In the genomic region with DNA sequence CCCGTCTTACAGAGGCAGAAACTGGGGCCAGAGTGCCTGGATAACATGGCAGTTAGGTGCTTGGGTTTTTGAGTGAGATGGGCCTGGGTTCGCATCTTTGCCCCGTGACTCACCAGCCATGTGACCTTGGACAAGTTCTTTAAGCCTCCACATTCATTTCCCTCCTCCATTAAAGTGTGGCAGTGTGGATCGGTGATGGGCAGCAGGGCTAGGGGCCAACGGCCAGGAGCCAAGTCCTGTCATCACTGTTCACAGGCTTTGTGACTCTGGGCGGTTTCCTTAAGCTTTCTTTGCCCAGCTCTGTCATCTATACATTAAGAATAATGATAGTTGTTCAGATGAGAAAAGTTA, we compare ENCODE assay signal across 18 cellular contexts.
DNase-seq lines count a peak whose midpoint lies in the region; ATAC-seq and TF ChIP-seq lines count a peak whose summit lies in the region.
"Had no signal": no experiment of that assay in that cellular context is flagged by ENCODE, and none has a peak within 500 bp of the region (broad histone marks: within the 10 kb centered on the region; RNA-seq: fewer than 3 reads in every experiment).

No MANE protein-coding gene starts in this region.

- no peak overlapping the region for H2AFZ ChIP-seq in trophoblast cell (ENCODE audit: insufficient read depth, low read length, poor library complexity)

- peak; percentile 13 for DNase-seq in MCF 10A (ENCODE audit: unreplicated experiment)
- no peak for DNase-seq in breast epithelium (ENCODE audit: low spot score in 2 of 2)
- peak; percentile 81 for DNase-seq in T1000 (lab: John Stamatoyannopoulos, UW)
- DNase-seq in heart left ventricle, result peak in 2 of 5 donors; percentile 46 to 54
- peak; percentile 37 for DNase-seq in spleen
- DNase-seq in putamen (ENCODE audit: low spot score), result no peak
- DNase-seq in trophoblast cell, result no peak
- DNase-seq: activated naive CD4-positive, alpha-beta T cell treated with Interleukin-2 at 50 U/mL for 16 hours; CD8-positive, alpha-beta T cell; naive thymus-derived CD8-positive, alpha-beta T cell; NCI-H1105 treated with DMSO at 0.1 percent for 48 hours; NCI-H2227 treated with DMSO at 0.1 percent for 48 hours; retina; stimulated activated naive B cell treated with anti-CD40 and anti-IgM and Interleukin-4, amounts not matched to agents 10 μg/mL and 1 μg/mL and 100 μg/mL, for 72 hours; SW 1271; upper lobe of right lung had no signal

- BruUV-seq in MCF 10A (replicated peaks; lab: Mats Ljungman, UMichigan), result no TSS peak

- TF ChIP-seq CTCF in MCF 10A (IDR thresholded peaks at IDR 0.05; ENCODE audit: unreplicated experiment) (no peak), breast epithelium (IDR thresholded peaks at IDR 0.05) (no peak), heart left ventricle (IDR thresholded peaks at IDR 0.05) (no peak), spleen (IDR thresholded peaks at IDR 0.05 in 8 of 11, conservative IDR thresholded peaks at IDR 0.05 in 3 of 11) (no peak)

- no peak overlapping the region for H2AK5ac ChIP-seq in trophoblast cell (ENCODE audit: low read length)

- no peak overlapping the region for H3K4me3 ChIP-seq in breast epithelium
- H3K4me3 ChIP-seq in heart left ventricle, result no peak overlapping the region
- H3K4me3 ChIP-seq in spleen, result no peak overlapping the region
- no peak overlapping the region for H3K4me3 ChIP-seq in trophoblast cell (ENCODE audit: low read depth, low read length)
- H3K4me3 ChIP-seq: upper lobe of right lung had no signal

- no peaks in the 10 kb centered on the region for H3K36me3 ChIP-seq in breast epithelium
- H3K36me3 ChIP-seq in heart left ventricle, result no peaks in the 10 kb centered on the region
- no peaks in the 10 kb centered on the region for H3K36me3 ChIP-seq in spleen
- no peaks in the 10 kb centered on the region for H3K36me3 ChIP-seq in trophoblast cell (ENCODE audit: control insufficient read depth in 1 of 2, insufficient read depth in 2 of 2, low read length in 2 of 2)
- H3K36me3 ChIP-seq: upper lobe of right lung had no signal

- H2BK5ac ChIP-seq in trophoblast cell (ENCODE audit: low read depth, low read length, poor library complexity), result no peak overlapping the region

- intact Hi-C loops in MCF 10A (cut with micrococcal nuclease) (no loop called here), breast epithelium (cut with DNase I; ENCODE audit: low total_unique reads) (no loop called here), heart left ventricle (cut with DNase I) (no loop called here), spleen (cut with DNase I; ENCODE audit: low total_unique reads) (no loop called here)

- no peak overlapping the region for H3K23ac ChIP-seq in trophoblast cell (ENCODE audit: low read length)

- no peak overlapping the region for H3K27ac Mint-ChIP-seq in MCF 10A (ENCODE audit: low read depth, unreplicated experiment)
- H3K27ac Mint-ChIP-seq: CD8-positive, alpha-beta T cell; stimulated activated naive B cell treated with anti-CD40 and anti-IgM and Interleukin-4, amounts not matched to agents 10 μg/mL and 1 μg/mL and 100 μg/mL, for 72 hours had no signal

- H4K91ac ChIP-seq in trophoblast cell (ENCODE audit: low read depth, low read length), result no peak overlapping the region

- no peak overlapping the region for H3K4me3 Mint-ChIP-seq in MCF 10A (ENCODE audit: unreplicated experiment)
- H3K4me3 Mint-ChIP-seq: CD8-positive, alpha-beta T cell; central memory CD8-positive, alpha-beta T cell; naive thymus-derived CD8-positive, alpha-beta T cell; stimulated activated naive B cell treated with anti-CD40 and anti-IgM and Interleukin-4, amounts not matched to agents 10 μg/mL and 1 μg/mL and 100 μg/mL, for 72 hours had no signal

- no peak overlapping the region for H3K4me2 ChIP-seq in trophoblast cell (ENCODE audit: low read length)

- POLR2A ChIA-PET in MCF 10A (lab: Yijun Ruan, JAX), result no interaction called here

- H3K27me3 Mint-ChIP-seq in MCF 10A (ENCODE audit: insufficient read depth, unreplicated experiment), result peaks cover 16% of the 10 kb centered on the region

- H4K8ac ChIP-seq in trophoblast cell (ENCODE audit: low read depth, low read length), result no peak overlapping the region

- no peak overlapping the region for H3K4ac ChIP-seq in trophoblast cell (ENCODE audit: low read depth, low read length)

- no peak overlapping the region for H4K12ac ChIP-seq in trophoblast cell (ENCODE audit: low read depth, low read length)

- no peak overlapping the region for H3K27ac ChIP-seq in breast epithelium
- no peak overlapping the region for H3K27ac ChIP-seq in heart left ventricle
- H3K27ac ChIP-seq in spleen, result no peak overlapping the region
- no peak overlapping the region for H3K27ac ChIP-seq in trophoblast cell (ENCODE audit: low read depth, low read length)
- H3K27ac ChIP-seq: upper lobe of right lung had no signal

- 43 to 61% (median 50%) methylated on average over 6 of the region's 6 CpGs for WGBS in heart left ventricle, 4 donors
- 67 to 80% (median 79%) methylated on average over 6 of the region's 6 CpGs for WGBS in spleen, 5 donors
- WGBS in trophoblast cell (ENCODE audit: extremely low coverage, insufficient coverage, insufficient read length), result no CpG with 5 or more reads among the region's 6 CpGs

- CTCF ChIA-PET in MCF 10A (lab: Yijun Ruan, JAX), result no interaction called here

- no peaks in the 10 kb centered on the region for H3K9me3 Mint-ChIP-seq in MCF 10A (ENCODE audit: unreplicated experiment)
- H3K9me3 Mint-ChIP-seq: CD8-positive, alpha-beta T cell; central memory CD8-positive, alpha-beta T cell had no signal

- no peaks in the 10 kb centered on the region for H3K79me2 ChIP-seq in trophoblast cell (ENCODE audit: control insufficient read depth, insufficient read depth, low read length, poor library complexity)

- H3K9ac ChIP-seq in trophoblast cell (ENCODE audit: low read length), result no peak overlapping the region

- peaks cover 10% of the 10 kb centered on the region for H3K4me1 Mint-ChIP-seq in MCF 10A (ENCODE audit: insufficient read depth, unreplicated experiment)
- H3K4me1 Mint-ChIP-seq: central memory CD8-positive, alpha-beta T cell; naive thymus-derived CD8-positive, alpha-beta T cell had no signal

- ATAC-seq in heart left ventricle (peak in 3 of 4 donors; percentile 52 to 86 (median 61)), GM19324 (IDR thresholded peaks at IDR 0.05; ENCODE audit: low FRiP score, unreplicated experiment) (no peak)
- ATAC-seq: CD8-positive, alpha-beta T cell; naive thymus-derived CD8-positive, alpha-beta T cell; stimulated activated naive B cell treated with anti-CD40 and anti-IgM and Interleukin-4, amounts not matched to agents 10 μg/mL and 1 μg/mL and 100 μg/mL, for 72 hours; upper lobe of right lung had no signal

- no peak overlapping the region for H2BK12ac ChIP-seq in trophoblast cell (ENCODE audit: low read length)

- no peaks in the 10 kb centered on the region for H3K79me1 ChIP-seq in trophoblast cell (ENCODE audit: low read length)

- H3K18ac ChIP-seq in trophoblast cell (ENCODE audit: low read length), result no peak overlapping the region

- no peaks in the 10 kb centered on the region for H3K36me3 Mint-ChIP-seq in MCF 10A (ENCODE audit: insufficient read depth, unreplicated experiment)
- H3K36me3 Mint-ChIP-seq: CD8-positive, alpha-beta T cell; naive thymus-derived CD8-positive, alpha-beta T cell; stimulated activated naive B cell treated with anti-CD40 and anti-IgM and Interleukin-4, amounts not matched to agents 10 μg/mL and 1 μg/mL and 100 μg/mL, for 72 hours had no signal

- H3K4me1 ChIP-seq in breast epithelium (no peaks in the 10 kb centered on the region), heart left ventricle (peaks cover 0 to 8% (median 0%) of the 10 kb centered on the region in 12 donors), spleen (peaks cover 0 to 18% (median 2%) of the 10 kb centered on the region in 6 donors), trophoblast cell (ENCODE audit: control insufficient read depth in 1 of 2, insufficient read depth in 2 of 2, low read length in 2 of 2) (peaks cover 0 to 8% of the 10 kb centered on the region in 2 experiments)
- H3K4me1 ChIP-seq: upper lobe of right lung had no signal

- no peak overlapping the region for H2BK120ac ChIP-seq in trophoblast cell (ENCODE audit: insufficient read depth, low read length, poor library complexity)

- no peak for TF ChIP-seq POLR2A in breast epithelium (IDR thresholded peaks at IDR 0.05)
- TF ChIP-seq POLR2A in heart left ventricle (IDR thresholded peaks at IDR 0.05), result no peak
- no peak for TF ChIP-seq POLR2A in spleen (IDR thresholded peaks at IDR 0.05)

- H3K14ac ChIP-seq in trophoblast cell (ENCODE audit: low read length), result no peak overlapping the region

- H3K27me3 ChIP-seq in breast epithelium (no peaks in the 10 kb centered on the region), heart left ventricle (peaks cover 0 to 2% (median 0%) of the 10 kb centered on the region in 9 donors), spleen (replicated peaks in 1 of 7) (no peaks in the 10 kb centered on the region), trophoblast cell (ENCODE audit: insufficient read depth, low read length) (no peaks in the 10 kb centered on the region)
- H3K27me3 ChIP-seq: upper lobe of right lung had no signal

- H3K9me3 ChIP-seq in breast epithelium (no peaks in the 10 kb centered on the region), heart left ventricle (no peaks in the 10 kb centered on the region), spleen (no peaks in the 10 kb centered on the region), trophoblast cell (ENCODE audit: insufficient read depth, low read depth, low read length) (peaks cover 2% of the 10 kb centered on the region)
- H3K9me3 ChIP-seq: upper lobe of right lung had no signal

Comparison
In these comparisons a context has a peak if more than half of its experiments do, and no peak if none do; other contexts are left out.
1. DNase-seq: peak in MCF 10A (single experiment), T1000 (single experiment) and spleen (single experiment); none in breast epithelium (0 of 2), putamen (single experiment) and trophoblast cell (0 of 2).